Comparison of ENCODE assay signal across 16 cellular contexts in the genomic region with DNA sequence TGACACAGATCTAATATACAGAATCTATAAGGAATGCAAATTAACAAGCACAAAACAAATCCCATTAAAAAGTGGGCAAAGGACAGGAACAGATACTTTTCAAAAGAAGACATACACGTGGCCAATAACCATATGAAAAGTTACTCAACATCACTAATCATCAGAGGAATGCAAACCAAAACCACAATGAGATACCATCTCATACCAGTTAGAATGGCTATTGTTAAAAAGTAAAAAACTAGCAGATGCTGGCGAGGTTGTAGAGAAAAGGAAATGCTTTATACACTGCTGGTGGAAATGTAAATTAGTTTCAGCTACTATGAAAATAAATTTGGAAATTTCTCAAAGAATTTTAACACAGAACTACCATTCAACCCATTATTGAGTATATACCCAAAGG. TPM values are rescaled to one million over a fixed set of nuclear protein-coding genes. Genes with fewer than 3 reads are reported as not detected.
DNase-seq lines count a peak whose midpoint lies in the region; ATAC-seq and TF ChIP-seq lines count a peak whose summit lies in the region.
"Had no signal": no experiment of that assay in that cellular context is flagged by ENCODE, and none has a peak within 500 bp of the region (broad histone marks: within the 10 kb centered on the region; RNA-seq: fewer than 3 reads in every experiment).

No MANE protein-coding gene starts in this region.

- H3K4me3 ChIP-seq in PC-3 (ENCODE audit: low read length) (no peak overlapping the region), choroid plexus epithelial cell (ENCODE audit: low read depth, low read length) (no peak overlapping the region)
- H3K4me3 ChIP-seq: adrenal gland, smooth muscle cell had no signal

- H3K9me2 ChIP-seq in PC-3 (replicated peaks; ENCODE audit: low read length), result no peaks in the 10 kb centered on the region

- no peak overlapping the region for H2AFZ ChIP-seq in PC-3 (ENCODE audit: low read length)

- no peak overlapping the region for H3K9ac ChIP-seq in PC-3 (ENCODE audit: low read length)

- peaks cover 12% of the 10 kb centered on the region for H3K4me1 ChIP-seq in PC-3 (ENCODE audit: insufficient read depth, low read length)
- H3K4me1 ChIP-seq: adrenal gland had no signal

- no peaks in the 10 kb centered on the region for H3K79me2 ChIP-seq in PC-3 (ENCODE audit: low read length)

- POLR2A ChIA-PET in PC-3 (lab: Charles Lee; ENCODE audit: unreplicated experiment), result no interaction called here

- DNase-seq in HT-29 (ENCODE audit: low spot score) (peak; percentile 5), PC-3 (peak; percentile 85), choroid plexus epithelial cell (ENCODE audit: low read depth) (peak; percentile 7), non-pigmented ciliary epithelial cell (ENCODE audit: low read depth) (peak; percentile 8), Right ventricle myocardium inferior (ENCODE audit: missing footprints) (no peak), NCI-H2196 (lab: John Stamatoyannopoulos, UW; ENCODE audit: unreplicated experiment) (no peak), NCI-H146 treated with DMSO at 0.1 percent for 48 hours (lab: John Stamatoyannopoulos, UW; ENCODE audit: unreplicated experiment) (no peak)
- DNase-seq: activated CD4-positive, alpha-beta T cell treated with anti-CD3 and anti-CD28 coated beads for 1 hour; adrenal gland; KG1; naive thymus-derived CD8-positive, alpha-beta T cell; NCI-H1417 treated with DMSO at 0.1 percent for 48 hours; SHP77; T-helper 9 cell had no signal

- H3K27me3 ChIP-seq in PC-3 (ENCODE audit: low read length), result no peaks in the 10 kb centered on the region
- H3K27me3 ChIP-seq: adrenal gland had no signal

- CTCF ChIA-PET in PC-3 (lab: Charles Lee), result no interaction called here

- no peaks in the 10 kb centered on the region for H3K36me3 ChIP-seq in PC-3 (ENCODE audit: low read depth, low read length)
- H3K36me3 ChIP-seq: adrenal gland had no signal

- ATAC-seq in PC-3 (peak; percentile 92), Right ventricle myocardium inferior (no peak)
- ATAC-seq: naive thymus-derived CD8-positive, alpha-beta T cell had no signal

- H3K27ac ChIP-seq in PC-3 (ENCODE audit: low read length), result no peak overlapping the region
- H3K27ac ChIP-seq: adrenal gland, HL-60 had no signal

- 0 out of 2 replicates have a peak overlapping the region, but pooled peaks have one; percentile 16 for H3K4me2 ChIP-seq in PC-3 (ENCODE audit: low read length)
- H3K4me2 ChIP-seq: smooth muscle cell had no signal

- no peaks in the 10 kb centered on the region for H3F3A ChIP-seq in PC-3 (ENCODE audit: low read length, unreplicated experiment)

- no peaks in the 10 kb centered on the region for H3K9me3 ChIP-seq in PC-3 (ENCODE audit: low read length)
- H3K9me3 ChIP-seq: adrenal gland had no signal

- intact Hi-C loops in PC-3 (cut with micrococcal nuclease) (no loop called here), Right ventricle myocardium inferior (cut with DNase I) (no loop called here)

- TF ChIP-seq CTCF in PC-3 (conservative IDR thresholded peaks at IDR 0.05; ENCODE audit: low read depth, low read length), result no peak
- no peak for TF ChIP-seq CTCF in choroid plexus epithelial cell (conservative IDR thresholded peaks at IDR 0.05; ENCODE audit: low read depth, low read length)

- no peaks in the 10 kb centered on the region for H4K20me1 ChIP-seq in PC-3 (ENCODE audit: low read length)

- no TSS peak for BruUV-seq in PC-3 (replicated peaks; lab: Mats Ljungman, UMichigan)

RNA-seq across cellular contexts. Expression of a gene that starts 50.7 kb away (rescaled TPM):
- 3.0 and 4.2 TPM in 2 replicates for total RNA-seq in HT-29 (2014; rRNA removed; shearing (Covaris generic))
- 5.5 and 6.9 TPM in 2 replicates for total RNA-seq in PC-3 (2014; rRNA removed)
- total RNA-seq in Right ventricle myocardium inferior, result 1.4 TPM

Comparison
In these comparisons a context has a peak if more than half of its experiments do, and no peak if none do; other contexts are left out.
1. DNase-seq: peak in HT-29 (single experiment), PC-3 (single experiment), choroid plexus epithelial cell (single experiment) and non-pigmented ciliary epithelial cell (single experiment); none in Right ventricle myocardium inferior (single experiment), NCI-H2196 (single experiment) and NCI-H146 treated with DMSO at 0.1 percent for 48 hours (single experiment).